ENCODE assay signal across 1 cellular context in the genomic region with DNA sequence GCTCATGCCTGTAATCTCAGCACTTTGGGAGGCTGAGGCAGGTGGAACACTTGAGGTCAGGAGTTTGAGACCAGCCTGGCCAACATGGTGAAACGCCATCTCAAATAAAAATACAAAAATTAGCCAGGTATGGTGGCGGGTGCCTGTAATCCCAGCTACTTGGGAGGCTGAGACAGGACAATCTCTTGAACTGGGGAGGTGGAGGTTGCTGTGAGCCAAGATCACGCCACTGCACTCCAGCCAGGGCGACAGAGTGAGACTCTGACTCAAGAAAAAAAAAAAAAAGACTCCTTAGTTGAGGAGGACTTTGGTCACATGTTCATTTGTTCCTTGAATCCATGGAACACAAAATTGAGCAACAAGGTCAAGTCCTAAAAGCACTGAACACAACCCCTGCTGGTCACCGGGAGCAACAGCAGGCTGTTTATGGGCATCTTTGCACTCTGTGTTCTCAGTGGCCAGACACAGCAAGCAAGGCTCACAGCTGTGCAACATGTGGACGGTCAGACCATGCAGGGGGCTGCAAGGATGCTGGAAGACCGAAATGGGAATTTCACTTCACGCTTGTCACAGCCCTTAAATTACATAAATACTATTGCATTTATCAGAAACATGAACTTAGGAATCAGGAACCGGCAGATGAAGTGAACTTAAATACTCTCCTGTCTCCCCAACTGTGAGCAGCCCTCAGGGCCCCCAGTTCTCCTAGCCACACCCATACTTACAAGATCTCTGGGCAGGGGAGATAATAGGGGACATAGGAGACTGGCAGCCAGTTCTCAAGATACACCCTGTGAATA.
TF ChIP-seq lines count a peak whose summit lies in the region.

No MANE protein-coding gene starts in this region.

TF ChIP-seq in K562, 482 proteins besides CTCF, POLR2A, EP300 and RAD21 (continued from another document and continues in another):
- TF ChIP-seq, protein P1, sequence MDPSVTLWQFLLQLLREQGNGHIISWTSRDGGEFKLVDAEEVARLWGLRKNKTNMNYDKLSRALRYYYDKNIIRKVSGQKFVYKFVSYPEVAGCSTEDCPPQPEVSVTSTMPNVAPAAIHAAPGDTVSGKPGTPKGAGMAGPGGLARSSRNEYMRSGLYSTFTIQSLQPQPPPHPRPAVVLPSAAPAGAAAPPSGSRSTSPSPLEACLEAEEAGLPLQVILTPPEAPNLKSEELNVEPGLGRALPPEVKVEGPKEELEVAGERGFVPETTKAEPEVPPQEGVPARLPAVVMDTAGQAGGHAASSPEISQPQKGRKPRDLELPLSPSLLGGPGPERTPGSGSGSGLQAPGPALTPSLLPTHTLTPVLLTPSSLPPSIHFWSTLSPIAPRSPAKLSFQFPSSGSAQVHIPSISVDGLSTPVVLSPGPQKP (CRISPR knock-in tag; IDR thresholded peaks at IDR 0.05) = no peak
- TF ChIP-seq POLR2G (IDR thresholded peaks at IDR 0.05; ENCODE audit: low read depth, low read length) (no peak), FUS (optimal IDR thresholded peaks at IDR 0.05; ENCODE audit: low read depth, low read length) (no peak), EGR1 (conservative IDR thresholded peaks at IDR 0.05) (no peak), TAL1 (IDR thresholded peaks at IDR 0.05) (no peak), ZSCAN32 (CRISPR knock-in tag; IDR thresholded peaks at IDR 0.05) (no peak), RBM14 (IDR thresholded peaks at IDR 0.05; ENCODE audit: borderline replicate concordance, insufficient read depth, low read depth, low read length) (no peak), TRIM28 (IDR thresholded peaks at IDR 0.05) (peak; percentile 16; the same call in 1 of the 2 replicates), KLF16 (IDR thresholded peaks at IDR 0.05) (no peak), ZNF217 (CRISPR knock-in tag; IDR thresholded peaks at IDR 0.05) (no peak), MED1 (CRISPR knock-in tag; IDR thresholded peaks at IDR 0.05; ENCODE audit: borderline replicate concordance) (no peak), POLR3A (IDR thresholded peaks at IDR 0.05; ENCODE audit: borderline replicate concordance, extremely low read depth, insufficient read depth, insufficient read length) (no peak), SRSF9 (IDR thresholded peaks at IDR 0.05; ENCODE audit: borderline replicate concordance, low read depth, low read length) (no peak), FOS (IDR thresholded peaks at IDR 0.05; ENCODE audit: extremely low read depth, insufficient read length) (no peak), BCOR (IDR thresholded peaks at IDR 0.05) (peak; percentile 54; the same call in 1 of the 2 replicates), CBX3 (IDR thresholded peaks at IDR 0.05; ENCODE audit: borderline replicate concordance in 1 of 2, low read length in 2 of 2) (peak in 1 of 2 experiments; percentile 62; a peak in 1 of 3 replicates), SMARCA4 (IDR thresholded peaks at IDR 0.05) (no peak), ZNF197 (CRISPR knock-in tag; IDR thresholded peaks at IDR 0.05; ENCODE audit: low read depth) (no peak), NFATC3 (IDR thresholded peaks at IDR 0.05) (peak; percentile 21; the same call in 1 of the 2 replicates), ZNF551 (CRISPR knock-in tag; IDR thresholded peaks at IDR 0.05) (no peak), SLC30A9 (CRISPR knock-in tag; IDR thresholded peaks at IDR 0.05) (no peak), CC2D1A (IDR thresholded peaks at IDR 0.05) (0 out of 2 replicates have a peak, but pooled peaks have one; percentile 26), ZNF668 (CRISPR knock-in tag; IDR thresholded peaks at IDR 0.05) (no peak), ETV5 (CRISPR knock-in tag; IDR thresholded peaks at IDR 0.05; ENCODE audit: low read depth) (no peak), CEBPG (CRISPR knock-in tag; IDR thresholded peaks at IDR 0.05) (peak; percentile 90), CEBPG (tag; conservative IDR thresholded peaks at IDR 0.05 in 1 of 2, IDR thresholded peaks at IDR 0.05 in 1 of 2) (peak; percentile 79 to 89), SAP30 (IDR thresholded peaks at IDR 0.05; ENCODE audit: borderline replicate concordance, insufficient read depth, low read depth, low read length, poor library complexity, severe bottlenecking) (no peak), MAZ (CRISPR knock-in tag; conservative IDR thresholded peaks at IDR 0.05 in 1 of 2, IDR thresholded peaks at IDR 0.05 in 1 of 2) (peak in 1 of 2 experiments; percentile 32; a peak in 1 of 4 replicates), ZNF239 (CRISPR knock-in tag; IDR thresholded peaks at IDR 0.05) (no peak), HLTF (IDR thresholded peaks at IDR 0.05) (no peak), MTA3 (IDR thresholded peaks at IDR 0.05; ENCODE audit: borderline replicate concordance) (0 out of 2 replicates have a peak, but pooled peaks have one; percentile 42), ZNF253 (CRISPR knock-in tag; conservative IDR thresholded peaks at IDR 0.05) (no peak), XRCC5 (IDR thresholded peaks at IDR 0.05; ENCODE audit: low read depth, low read length) (no peak; the same call in 1 of the 2 replicates), SIX5 (IDR thresholded peaks at IDR 0.05; ENCODE audit: borderline replicate concordance in 1 of 2, insufficient read depth in 1 of 2, low read depth in 1 of 2, low read length in 2 of 2) (no peak), TCF7L2 (IDR thresholded peaks at IDR 0.05; ENCODE audit: low read depth, low read length) (no peak), PURB (CRISPR knock-in tag; IDR thresholded peaks at IDR 0.05; ENCODE audit: low read depth) (no peak), SOX6 (IDR thresholded peaks at IDR 0.05) (no peak), EZH2 (IDR thresholded peaks at IDR 0.05; ENCODE audit: borderline replicate concordance, low read depth, low read length) (no peak), TCFL5 (CRISPR knock-in tag; conservative IDR thresholded peaks at IDR 0.05) (no peak), SIN3A (IDR thresholded peaks at IDR 0.05; ENCODE audit: borderline replicate concordance in 2 of 2, control insufficient read depth in 1 of 2, low read depth in 2 of 2, low read length in 2 of 2) (peak in 1 of 2 experiments; percentile 47; a peak in 1 of 4 replicates), POU5F1 (IDR thresholded peaks at IDR 0.05; ENCODE audit: borderline replicate concordance, low read depth, low read length, partially characterized antibody) (no peak), XRCC3 (IDR thresholded peaks at IDR 0.05) (no peak), SIRT6 (IDR thresholded peaks at IDR 0.05; ENCODE audit: low read depth, low read length) (no peak), STAT5B (CRISPR knock-in tag; IDR thresholded peaks at IDR 0.05) (no peak), BCL6 (CRISPR knock-in tag; IDR thresholded peaks at IDR 0.05) (no peak), PCBP2 (IDR thresholded peaks at IDR 0.05; ENCODE audit: low read depth, low read length, poor library complexity, severe bottlenecking) (no peak), ZNF263 (CRISPR knock-in tag; IDR thresholded peaks at IDR 0.05; ENCODE audit: borderline replicate concordance) (no peak), ATF7 (IDR thresholded peaks at IDR 0.05) (no peak)
- TF ChIP-seq, protein P2, sequence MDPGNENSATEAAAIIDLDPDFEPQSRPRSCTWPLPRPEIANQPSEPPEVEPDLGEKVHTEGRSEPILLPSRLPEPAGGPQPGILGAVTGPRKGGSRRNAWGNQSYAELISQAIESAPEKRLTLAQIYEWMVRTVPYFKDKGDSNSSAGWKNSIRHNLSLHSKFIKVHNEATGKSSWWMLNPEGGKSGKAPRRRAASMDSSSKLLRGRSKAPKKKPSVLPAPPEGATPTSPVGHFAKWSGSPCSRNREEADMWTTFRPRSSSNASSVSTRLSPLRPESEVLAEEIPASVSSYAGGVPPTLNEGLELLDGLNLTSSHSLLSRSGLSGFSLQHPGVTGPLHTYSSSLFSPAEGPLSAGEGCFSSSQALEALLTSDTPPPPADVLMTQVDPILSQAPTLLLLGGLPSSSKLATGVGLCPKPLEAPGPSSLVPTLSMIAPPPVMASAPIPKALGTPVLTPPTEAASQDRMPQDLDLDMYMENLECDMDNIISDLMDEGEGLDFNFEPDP (CRISPR knock-in tag; IDR thresholded peaks at IDR 0.05) = no peak
- TF ChIP-seq, protein P3, sequence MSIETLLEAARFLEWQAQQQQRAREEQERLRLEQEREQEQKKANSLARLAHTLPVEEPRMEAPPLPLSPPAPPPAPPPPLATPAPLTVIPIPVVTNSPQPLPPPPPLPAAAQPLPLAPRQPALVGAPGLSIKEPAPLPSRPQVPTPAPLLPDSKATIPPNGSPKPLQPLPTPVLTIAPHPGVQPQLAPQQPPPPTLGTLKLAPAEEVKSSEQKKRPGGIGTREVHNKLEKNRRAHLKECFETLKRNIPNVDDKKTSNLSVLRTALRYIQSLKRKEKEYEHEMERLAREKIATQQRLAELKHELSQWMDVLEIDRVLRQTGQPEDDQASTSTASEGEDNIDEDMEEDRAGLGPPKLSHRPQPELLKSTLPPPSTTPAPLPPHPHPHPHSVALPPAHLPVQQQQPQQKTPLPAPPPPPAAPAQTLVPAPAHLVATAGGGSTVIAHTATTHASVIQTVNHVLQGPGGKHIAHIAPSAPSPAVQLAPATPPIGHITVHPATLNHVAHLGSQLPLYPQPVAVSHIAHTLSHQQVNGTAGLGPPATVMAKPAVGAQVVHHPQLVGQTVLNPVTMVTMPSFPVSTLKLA (conservative IDR thresholded peaks at IDR 0.05) = peak in 1 of 2 experiments; percentile 73; a peak in 1 of 4 replicates
- TF ChIP-seq, protein P4, sequence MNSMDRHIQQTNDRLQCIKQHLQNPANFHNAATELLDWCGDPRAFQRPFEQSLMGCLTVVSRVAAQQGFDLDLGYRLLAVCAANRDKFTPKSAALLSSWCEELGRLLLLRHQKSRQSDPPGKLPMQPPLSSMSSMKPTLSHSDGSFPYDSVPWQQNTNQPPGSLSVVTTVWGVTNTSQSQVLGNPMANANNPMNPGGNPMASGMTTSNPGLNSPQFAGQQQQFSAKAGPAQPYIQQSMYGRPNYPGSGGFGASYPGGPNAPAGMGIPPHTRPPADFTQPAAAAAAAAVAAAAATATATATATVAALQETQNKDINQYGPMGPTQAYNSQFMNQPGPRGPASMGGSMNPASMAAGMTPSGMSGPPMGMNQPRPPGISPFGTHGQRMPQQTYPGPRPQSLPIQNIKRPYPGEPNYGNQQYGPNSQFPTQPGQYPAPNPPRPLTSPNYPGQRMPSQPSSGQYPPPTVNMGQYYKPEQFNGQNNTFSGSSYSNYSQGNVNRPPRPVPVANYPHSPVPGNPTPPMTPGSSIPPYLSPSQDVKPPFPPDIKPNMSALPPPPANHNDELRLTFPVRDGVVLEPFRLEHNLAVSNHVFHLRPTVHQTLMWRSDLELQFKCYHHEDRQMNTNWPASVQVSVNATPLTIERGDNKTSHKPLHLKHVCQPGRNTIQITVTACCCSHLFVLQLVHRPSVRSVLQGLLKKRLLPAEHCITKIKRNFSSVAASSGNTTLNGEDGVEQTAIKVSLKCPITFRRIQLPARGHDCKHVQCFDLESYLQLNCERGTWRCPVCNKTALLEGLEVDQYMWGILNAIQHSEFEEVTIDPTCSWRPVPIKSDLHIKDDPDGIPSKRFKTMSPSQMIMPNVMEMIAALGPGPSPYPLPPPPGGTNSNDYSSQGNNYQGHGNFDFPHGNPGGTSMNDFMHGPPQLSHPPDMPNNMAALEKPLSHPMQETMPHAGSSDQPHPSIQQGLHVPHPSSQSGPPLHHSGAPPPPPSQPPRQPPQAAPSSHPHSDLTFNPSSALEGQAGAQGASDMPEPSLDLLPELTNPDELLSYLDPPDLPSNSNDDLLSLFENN (IDR thresholded peaks at IDR 0.05; ENCODE audit: low read depth in 2 of 2, low read length in 2 of 2) = no peak
- TF ChIP-seq, protein P5, sequence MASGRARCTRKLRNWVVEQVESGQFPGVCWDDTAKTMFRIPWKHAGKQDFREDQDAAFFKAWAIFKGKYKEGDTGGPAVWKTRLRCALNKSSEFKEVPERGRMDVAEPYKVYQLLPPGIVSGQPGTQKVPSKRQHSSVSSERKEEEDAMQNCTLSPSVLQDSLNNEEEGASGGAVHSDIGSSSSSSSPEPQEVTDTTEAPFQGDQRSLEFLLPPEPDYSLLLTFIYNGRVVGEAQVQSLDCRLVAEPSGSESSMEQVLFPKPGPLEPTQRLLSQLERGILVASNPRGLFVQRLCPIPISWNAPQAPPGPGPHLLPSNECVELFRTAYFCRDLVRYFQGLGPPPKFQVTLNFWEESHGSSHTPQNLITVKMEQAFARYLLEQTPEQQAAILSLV (tag; IDR thresholded peaks at IDR 0.05) = no peak
- TF ChIP-seq, protein P6, sequence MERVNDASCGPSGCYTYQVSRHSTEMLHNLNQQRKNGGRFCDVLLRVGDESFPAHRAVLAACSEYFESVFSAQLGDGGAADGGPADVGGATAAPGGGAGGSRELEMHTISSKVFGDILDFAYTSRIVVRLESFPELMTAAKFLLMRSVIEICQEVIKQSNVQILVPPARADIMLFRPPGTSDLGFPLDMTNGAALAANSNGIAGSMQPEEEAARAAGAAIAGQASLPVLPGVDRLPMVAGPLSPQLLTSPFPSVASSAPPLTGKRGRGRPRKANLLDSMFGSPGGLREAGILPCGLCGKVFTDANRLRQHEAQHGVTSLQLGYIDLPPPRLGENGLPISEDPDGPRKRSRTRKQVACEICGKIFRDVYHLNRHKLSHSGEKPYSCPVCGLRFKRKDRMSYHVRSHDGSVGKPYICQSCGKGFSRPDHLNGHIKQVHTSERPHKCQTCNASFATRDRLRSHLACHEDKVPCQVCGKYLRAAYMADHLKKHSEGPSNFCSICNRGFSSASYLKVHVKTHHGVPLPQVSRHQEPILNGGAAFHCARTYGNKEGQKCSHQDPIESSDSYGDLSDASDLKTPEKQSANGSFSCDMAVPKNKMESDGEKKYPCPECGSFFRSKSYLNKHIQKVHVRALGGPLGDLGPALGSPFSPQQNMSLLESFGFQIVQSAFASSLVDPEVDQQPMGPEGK (CRISPR knock-in tag; IDR thresholded peaks at IDR 0.05; ENCODE audit: borderline replicate concordance) = no peak
- TF ChIP-seq, protein P7, sequence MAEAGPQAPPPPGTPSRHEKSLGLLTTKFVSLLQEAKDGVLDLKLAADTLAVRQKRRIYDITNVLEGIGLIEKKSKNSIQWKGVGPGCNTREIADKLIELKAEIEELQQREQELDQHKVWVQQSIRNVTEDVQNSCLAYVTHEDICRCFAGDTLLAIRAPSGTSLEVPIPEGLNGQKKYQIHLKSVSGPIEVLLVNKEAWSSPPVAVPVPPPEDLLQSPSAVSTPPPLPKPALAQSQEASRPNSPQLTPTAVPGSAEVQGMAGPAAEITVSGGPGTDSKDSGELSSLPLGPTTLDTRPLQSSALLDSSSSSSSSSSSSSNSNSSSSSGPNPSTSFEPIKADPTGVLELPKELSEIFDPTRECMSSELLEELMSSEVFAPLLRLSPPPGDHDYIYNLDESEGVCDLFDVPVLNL (CRISPR knock-in tag; IDR thresholded peaks at IDR 0.05; ENCODE audit: low read depth) = no peak
- TF ChIP-seq, protein P8, sequence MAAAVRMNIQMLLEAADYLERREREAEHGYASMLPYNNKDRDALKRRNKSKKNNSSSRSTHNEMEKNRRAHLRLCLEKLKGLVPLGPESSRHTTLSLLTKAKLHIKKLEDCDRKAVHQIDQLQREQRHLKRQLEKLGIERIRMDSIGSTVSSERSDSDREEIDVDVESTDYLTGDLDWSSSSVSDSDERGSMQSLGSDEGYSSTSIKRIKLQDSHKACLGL (CRISPR knock-in tag; IDR thresholded peaks at IDR 0.05; ENCODE audit: borderline replicate concordance, poor library complexity, severe bottlenecking) = no peak
